In genomic region chr7:99394188-99394502, GRCh38 we compare ENCODE assay signal across 13 cellular contexts. TPM values are rescaled to one million over a fixed set of nuclear protein-coding genes. Genes with fewer than 3 reads are reported as not detected.
DNase-seq lines count a peak whose midpoint lies in the region; ATAC-seq and TF ChIP-seq lines count a peak whose summit lies in the region.
"Had no signal": no experiment of that assay in that cellular context is flagged by ENCODE, and none has a peak within 500 bp of the region (broad histone marks: within the 10 kb centered on the region; RNA-seq: fewer than 3 reads in every experiment).

No MANE protein-coding gene starts in this region.

- peaks cover 71% of the 10 kb centered on the region for H3K36me3 ChIP-seq in endodermal cell (ENCODE audit: control insufficient read depth, insufficient read depth, low read length)

- TF ChIP-seq CTCF in endodermal cell (conservative IDR thresholded peaks at IDR 0.05) = no peak

- peaks cover 53% of the 10 kb centered on the region for H3K36me3 Mint-ChIP-seq in activated naive CD4-positive, alpha-beta T cell treated with anti-CD3 and anti-CD28 coated beads, Interleukin-2, amount 10 ng/mL, durations not matched to agents 7 days and 5 days
- H3K36me3 Mint-ChIP-seq in T-cell (peaks cover 19% of the 10 kb centered on the region), endodermal cell (ENCODE audit: low read depth) (peaks cover 54% of the 10 kb centered on the region)
- peaks cover 49% of the 10 kb centered on the region for H3K36me3 Mint-ChIP-seq in stimulated activated memory B cell treated with anti-CD40 and anti-IgM and Interleukin-4, amounts not matched to agents 10 μg/mL and 1 μg/mL and 100 μg/mL, for 72 hours

- H3K9me3 Mint-ChIP-seq in activated naive CD4-positive, alpha-beta T cell treated with anti-CD3 and anti-CD28 coated beads, Interleukin-2, amount 10 ng/mL, durations not matched to agents 7 days and 5 days = no peaks in the 10 kb centered on the region
- H3K9me3 Mint-ChIP-seq in T-cell (no peaks in the 10 kb centered on the region), endodermal cell (no peaks in the 10 kb centered on the region)
- no peaks in the 10 kb centered on the region for H3K9me3 Mint-ChIP-seq in stimulated activated memory B cell treated with anti-CD40 and anti-IgM and Interleukin-4, amounts not matched to agents 10 μg/mL and 1 μg/mL and 100 μg/mL, for 72 hours
- H3K9me3 Mint-ChIP-seq: activated CD4-positive, alpha-beta T cell treated with anti-CD3 and anti-CD28 coated beads, Interleukin-2, amount 10 ng/mL, durations not matched to agents 24 days and 14 days had no signal

- no peak overlapping the region for H3K27ac ChIP-seq in endodermal cell (ENCODE audit: low read depth, low read length)

- no peaks in the 10 kb centered on the region for H3K27me3 ChIP-seq in endodermal cell (ENCODE audit: control insufficient read depth, insufficient read depth, low read length, poor library complexity, severe bottlenecking)
- H3K27me3 ChIP-seq: tibial artery had no signal

- no peak for DNase-seq in activated naive CD4-positive, alpha-beta T cell treated with anti-CD3 and anti-CD28 coated beads, Interleukin-2, amount 10 ng/mL, durations not matched to agents 7 days and 5 days
- DNase-seq in activated naive CD4-positive, alpha-beta T cell (lab: John Stamatoyannopoulos, UW) = no peak
- no peak for DNase-seq in T-cell
- DNase-seq in endodermal cell = no peak
- DNase-seq: activated CD4-positive, alpha-beta T cell treated with anti-CD3 and anti-CD28 coated beads, Interleukin-2, amount 10 ng/mL, durations not matched to agents 24 days and 14 days; activated effector memory CD4-positive, alpha-beta T cell treated with Interleukin-2 at 50 U/mL for 16 hours; KBM-7; stimulated activated CD4-positive, alpha-beta T cell treated with anti-CD3 and anti-CD28 coated beads, Interleukin-1b, Interleukin-23, amount 100 ng/mL, for 48 hours; tibial artery had no signal

- no peak overlapping the region for H3K9ac ChIP-seq in endodermal cell (ENCODE audit: extremely low read depth, low read length, poor library complexity, severe bottlenecking)

- 98 to 100% methylated on average over 1 to 4 of the region's 4 CpGs for whole genome bisulfite sequencing in endodermal cell (ENCODE audit: insufficient coverage in 1 of 2, insufficient read length in 1 of 2), 2 experiments

- H3K4me3 ChIP-seq in endodermal cell (ENCODE audit: low read length) = no peak overlapping the region

- CTCF ChIA-PET in activated naive CD4-positive, alpha-beta T cell treated with anti-CD3 and anti-CD28 coated beads, Interleukin-2, amount 10 ng/mL, durations not matched to agents 7 days and 5 days (lab: Charles Lee) = interaction anchor here (0.9 to 1.5 kb wide), 5 partner anchors 13 to 34 kb away, joined by 3 to 5 read pairs (median 3); no protein-coding TSS in a partner anchor
- CTCF ChIA-PET in T-cell (lab: Charles Lee) = interaction anchor here in 1 of 2 donors (0.5 to 0.7 kb wide), 2 partner anchors 56 to 57 kb away, joined by 3 to 4 read pairs; no protein-coding TSS in a partner anchor

- ATAC-seq in T-cell (replicated peaks in 1 of 4) (no peak), GM21717 (IDR thresholded peaks at IDR 0.05; ENCODE audit: unreplicated experiment) (no peak), GM19395 (IDR thresholded peaks at IDR 0.05; ENCODE audit: unreplicated experiment) (no peak), HG02588 (IDR thresholded peaks at IDR 0.05; ENCODE audit: unreplicated experiment) (no peak)
- ATAC-seq in stimulated activated memory B cell treated with anti-CD40 and anti-IgM and Interleukin-4, amounts not matched to agents 10 μg/mL and 1 μg/mL and 100 μg/mL, for 72 hours = no peak

- H3K9me3 ChIP-seq in endodermal cell (ENCODE audit: control insufficient read depth, low read length) = no peaks in the 10 kb centered on the region
- H3K9me3 ChIP-seq: tibial artery had no signal

- H3K4me1 ChIP-seq in endodermal cell (ENCODE audit: control insufficient read depth, insufficient read depth, low read length) = no peaks in the 10 kb centered on the region

- POLR2A ChIA-PET in T-cell (lab: Charles Lee) = interaction anchor here (0.8 to 2.1 kb wide), 2 partner anchors 14 to 20 kb away, joined by 3 to 9 read pairs; partner anchors contain the start of genes BUD31 (in 1 of the 2) and PDAP1 (in 1 of the 2)

- no peaks in the 10 kb centered on the region for H3K27me3 Mint-ChIP-seq in activated naive CD4-positive, alpha-beta T cell treated with anti-CD3 and anti-CD28 coated beads, Interleukin-2, amount 10 ng/mL, durations not matched to agents 7 days and 5 days
- H3K27me3 Mint-ChIP-seq in T-cell (no peaks in the 10 kb centered on the region), endodermal cell (ENCODE audit: insufficient read depth) (no peaks in the 10 kb centered on the region)
- no peaks in the 10 kb centered on the region for H3K27me3 Mint-ChIP-seq in stimulated activated memory B cell treated with anti-CD40 and anti-IgM and Interleukin-4, amounts not matched to agents 10 μg/mL and 1 μg/mL and 100 μg/mL, for 72 hours
- H3K27me3 Mint-ChIP-seq: activated CD4-positive, alpha-beta T cell treated with anti-CD3 and anti-CD28 coated beads, Interleukin-2, amount 10 ng/mL, durations not matched to agents 24 days and 14 days had no signal

- peak overlapping the region; percentile 82 for H3K27ac Mint-ChIP-seq in activated naive CD4-positive, alpha-beta T cell treated with anti-CD3 and anti-CD28 coated beads, Interleukin-2, amount 10 ng/mL, durations not matched to agents 7 days and 5 days
- H3K27ac Mint-ChIP-seq in T-cell (peak overlapping the region; percentile 88 to 91), endodermal cell (peak overlapping the region; percentile 98)
- peak overlapping the region; percentile 83 for H3K27ac Mint-ChIP-seq in stimulated activated memory B cell treated with anti-CD40 and anti-IgM and Interleukin-4, amounts not matched to agents 10 μg/mL and 1 μg/mL and 100 μg/mL, for 72 hours

- peaks cover 30% of the 10 kb centered on the region for H3K4me1 Mint-ChIP-seq in activated naive CD4-positive, alpha-beta T cell treated with anti-CD3 and anti-CD28 coated beads, Interleukin-2, amount 10 ng/mL, durations not matched to agents 7 days and 5 days
- H3K4me1 Mint-ChIP-seq in T-cell = peaks cover 18 to 34% (median 26%) of the 10 kb centered on the region in 3 donors
- peaks cover 9% of the 10 kb centered on the region for H3K4me1 Mint-ChIP-seq in endodermal cell
- peaks cover 43% of the 10 kb centered on the region for H3K4me1 Mint-ChIP-seq in stimulated activated memory B cell treated with anti-CD40 and anti-IgM and Interleukin-4, amounts not matched to agents 10 μg/mL and 1 μg/mL and 100 μg/mL, for 72 hours

- no peak overlapping the region for H3K4me3 Mint-ChIP-seq in activated naive CD4-positive, alpha-beta T cell treated with anti-CD3 and anti-CD28 coated beads, Interleukin-2, amount 10 ng/mL, durations not matched to agents 7 days and 5 days
- H3K4me3 Mint-ChIP-seq in T-cell = peak overlapping the region in 2 of 3 donors; percentile 77 to 81
- peak overlapping the region; percentile 77 for H3K4me3 Mint-ChIP-seq in endodermal cell
- no peak overlapping the region for H3K4me3 Mint-ChIP-seq in stimulated activated memory B cell treated with anti-CD40 and anti-IgM and Interleukin-4, amounts not matched to agents 10 μg/mL and 1 μg/mL and 100 μg/mL, for 72 hours

RNA-seq across cellular contexts. Expression of gene PDAP1, which starts 14.3 kb away (rescaled TPM):
- total RNA-seq in T-cell (10 to 100 TPM; 48.1 to 75.7 (median 67.4) TPM), endodermal cell (100 to 1,000 TPM; 147 to 165 TPM)
- polyA plus RNA-seq in endodermal cell (2013, experiment 1 of 2) = 130 TPM
- 130 TPM for polyA plus RNA-seq in endodermal cell (2013, experiment 2 of 2)

RNA-seq across cellular contexts. Expression of gene BUD31, which starts 14.6 kb away (rescaled TPM):
- total RNA-seq in T-cell (100 to 1,000 TPM in 1 of 5 donors, 10 to 100 TPM in 4; 63.2 to 127 (median 82.3) TPM), endodermal cell (100 to 1,000 TPM; 102 to 117 TPM)
- polyA plus RNA-seq in endodermal cell (2013, experiment 1 of 2) = 89.0 TPM
- 90.0 TPM for polyA plus RNA-seq in endodermal cell (2013, experiment 2 of 2)

RNA-seq across cellular contexts. Expression of gene ARPC1B, which starts 19.6 kb away (rescaled TPM):
- total RNA-seq in T-cell (100 to 1,000 TPM; 131 to 232 (median 203) TPM), endodermal cell (10 to 100 TPM; 53.3 to 73.9 TPM)
- polyA plus RNA-seq in endodermal cell (2013, experiment 1 of 2) = 41.0 TPM
- polyA plus RNA-seq in endodermal cell (2013, experiment 2 of 2) = 48.7 TPM

RNA-seq across cellular contexts. Expression of gene PTCD1, which starts 44.5 kb away (rescaled TPM):
- total RNA-seq in T-cell (10 to 100 TPM in 3 of 5 donors, 1 to 10 TPM in 2; 5.4 to 11.6 (median 10.5) TPM), endodermal cell (10 to 100 TPM; 11.9 to 12.5 TPM)
- 5.8 TPM for polyA plus RNA-seq in endodermal cell (2013, experiment 1 of 2)
- 5.2 TPM for polyA plus RNA-seq in endodermal cell (2013, experiment 2 of 2)

RNA-seq across cellular contexts. Expression of gene CPSF4, which starts 44.6 kb away (rescaled TPM):
- 10 to 100 TPM; 44.4 to 58.1 (median 52.3) TPM for total RNA-seq in T-cell
- total RNA-seq in endodermal cell = 100 to 1,000 TPM in 1 of 2 donors, 10 to 100 TPM in 1; 87.3 to 126 TPM
- polyA plus RNA-seq in endodermal cell (2013, experiment 1 of 2) = 89.5 TPM
- 81.8 TPM for polyA plus RNA-seq in endodermal cell (2013, experiment 2 of 2)

Comparison
In these comparisons a context has a peak if more than half of its experiments do, and no peak if none do; other contexts are left out.
1. H3K4me3 Mint-ChIP-seq: peak in T-cell (2 of 3) and endodermal cell (single experiment); none in activated naive CD4-positive, alpha-beta T cell treated with anti-CD3 and anti-CD28 coated beads, Interleukin-2, amount 10 ng/mL, durations not matched to agents 7 days and 5 days (single experiment) and stimulated activated memory B cell treated with anti-CD40 and anti-IgM and Interleukin-4, amounts not matched to agents 10 μg/mL and 1 μg/mL and 100 μg/mL, for 72 hours (single experiment).
2. Peak in every context shown above with its lines, with median percentiles within 50 percentile points of each other: H3K27ac Mint-ChIP-seq.